In genomic region chr2:152336103-152336853, GRCh38 we compare ENCODE assay signal across 1 cellular context.
TF ChIP-seq lines count a peak whose summit lies in the region.

No MANE protein-coding gene starts in this region.

TF ChIP-seq in HEK293, 187 proteins besides CTCF, POLR2A, EP300 and RAD21 (continued from another document):
- TF ChIP-seq PRDM10 (tag by site-specific recombination; IDR thresholded peaks at IDR 0.05), result peak; percentile 92
- TF ChIP-seq ZXDB (tag by site-specific recombination; IDR thresholded peaks at IDR 0.05), result peak; percentile 56
- no peak for TF ChIP-seq ZNF629 (tag by site-specific recombination; IDR thresholded peaks at IDR 0.05)
- TF ChIP-seq ZNF585B (tag by site-specific recombination; IDR thresholded peaks at IDR 0.05), result no peak
- no peak for TF ChIP-seq ZNF626 (tag by site-specific recombination; IDR thresholded peaks at IDR 0.05)
- peak; percentile 12 for TF ChIP-seq ZBTB20 (tag by site-specific recombination; IDR thresholded peaks at IDR 0.05)
- peak; percentile 42; the same call in 1 of the 2 replicates for TF ChIP-seq KLF9 (tag by site-specific recombination; IDR thresholded peaks at IDR 0.05; ENCODE audit: low read depth)
- peak; percentile 5; the same call in 1 of the 2 replicates for TF ChIP-seq ZFHX2 (tag by site-specific recombination; conservative IDR thresholded peaks at IDR 0.05)
- TF ChIP-seq GLIS1 (tag by site-specific recombination; IDR thresholded peaks at IDR 0.05), result no peak
- TF ChIP-seq ZBTB26 (tag by site-specific recombination; optimal IDR thresholded peaks at IDR 0.05), result peak; percentile 39
